In genomic region chr3:65811917-65812316, GRCh38 we compare ENCODE assay signal across 22 cellular contexts.
A peak's percentile ranks its signal among the peaks of the same experiment; 100 is the strongest.
DNase-seq lines count a peak whose midpoint lies in the region; ATAC-seq and TF ChIP-seq lines count a peak whose summit lies in the region.
"Had no signal": no experiment of that assay in that cellular context is flagged by ENCODE, and none has a peak within 500 bp of the region (broad histone marks: within the 10 kb centered on the region; RNA-seq: fewer than 3 reads in every experiment).

No MANE protein-coding gene starts in this region.

- no peaks in the 10 kb centered on the region for H3K9me3 ChIP-seq in WERI-Rb-1 (ENCODE audit: severe bottlenecking)
- H3K9me3 ChIP-seq in fibroblast of lung (ENCODE audit: control insufficient read depth, insufficient read depth, low read depth, low read length): no peaks in the 10 kb centered on the region
- H3K9me3 ChIP-seq: heart left ventricle, psoas muscle, tibial nerve had no signal

- H3K4me1 Mint-ChIP-seq in GM23338: peaks cover 44% of the 10 kb centered on the region
- H3K4me1 Mint-ChIP-seq in progenitor cell of endocrine pancreas (ENCODE audit: low read depth): peaks cover 39% of the 10 kb centered on the region

- H3K27me3 ChIP-seq in GM23338 (ENCODE audit: insufficient read depth): no peaks in the 10 kb centered on the region
- no peaks in the 10 kb centered on the region for H3K27me3 ChIP-seq in WERI-Rb-1 (ENCODE audit: insufficient read depth, low read depth, severe bottlenecking)
- H3K27me3 ChIP-seq in fibroblast of lung (ENCODE audit: control insufficient read depth, insufficient read depth, low read length): no peaks in the 10 kb centered on the region
- H3K27me3 ChIP-seq: foreskin keratinocyte, heart left ventricle, tibial nerve had no signal

- no peak overlapping the region for H3K4me3 Mint-ChIP-seq in GM23338
- no peak overlapping the region for H3K4me3 Mint-ChIP-seq in progenitor cell of endocrine pancreas (ENCODE audit: low read depth)
- H3K4me3 Mint-ChIP-seq: endodermal cell; T-helper 2 cell treated with Interferon-gamma antibody and Interleukin-4, amounts not matched to agents 5 μg/mL and 100 μg/mL, for 36 hours had no signal

- H3K4me3 ChIP-seq in GM23338: no peak overlapping the region
- H3K4me3 ChIP-seq in WERI-Rb-1 (ENCODE audit: low read depth, low read length): no peak overlapping the region
- no peak overlapping the region for H3K4me3 ChIP-seq in fibroblast of lung (replicated peaks in 1 of 4; ENCODE audit: control extremely low read depth in 1 of 4, insufficient read depth in 1 of 4, low read depth in 3 of 4, low read length in 4 of 4)
- H3K4me3 ChIP-seq: heart left ventricle, psoas muscle, tibial nerve had no signal

- H3K4me2 ChIP-seq in GM23338 (peak overlapping the region; percentile 15; the same call in 1 of the 2 replicates), fibroblast of lung (ENCODE audit: extremely low read depth, insufficient read depth, low read length) (no peak overlapping the region)

- H3K9me2 ChIP-seq in GM23338 (ENCODE audit: insufficient read depth): peaks cover 9% of the 10 kb centered on the region; the same call in 1 of the 2 replicates

- H3K27ac Mint-ChIP-seq in GM23338 (peak overlapping the region; percentile 2; the same call in 1 of the 2 replicates), progenitor cell of endocrine pancreas (peak overlapping the region; percentile 53)
- H3K27ac Mint-ChIP-seq: activated naive CD4-positive, alpha-beta T cell treated with anti-CD3 and anti-CD28 coated beads, Interleukin-2, amount 50 U/mL, for 72 hours; endodermal cell; T-helper 2 cell treated with Interferon-gamma antibody and Interleukin-4, amounts not matched to agents 5 μg/mL and 100 μg/mL, for 36 hours had no signal

- peaks cover 42% of the 10 kb centered on the region for H3K4me1 ChIP-seq in GM23338 (ENCODE audit: insufficient read depth)
- H3K4me1 ChIP-seq in fibroblast of lung (ENCODE audit: control insufficient read depth, extremely low read depth, insufficient read depth, low read length): no peaks in the 10 kb centered on the region
- H3K4me1 ChIP-seq: foreskin keratinocyte had no signal

- H4K20me1 ChIP-seq in GM23338 (replicated peaks; ENCODE audit: insufficient read depth) (peaks cover 16% of the 10 kb centered on the region; the same call in 1 of the 2 replicates), fibroblast of lung (ENCODE audit: control insufficient read depth, extremely low read depth, insufficient read depth, low read length) (no peaks in the 10 kb centered on the region)

- H3K27me3 Mint-ChIP-seq in GM23338 (ENCODE audit: insufficient read depth, low read depth, poor library complexity) (peaks cover 4% of the 10 kb centered on the region), progenitor cell of endocrine pancreas (no peaks in the 10 kb centered on the region)

- no peak overlapping the region for H3K9ac ChIP-seq in fibroblast of lung (ENCODE audit: insufficient read depth, low read length)

- ATAC-seq in GM23338 (no peak), GM18868 (IDR thresholded peaks at IDR 0.05; ENCODE audit: unreplicated experiment) (no peak)
- ATAC-seq in stimulated activated naive CD8-positive, alpha-beta T cell treated with anti-CD3 and anti-CD28 coated beads, Interleukin-15, Interleukin-2, amounts not matched to agents 100 U/mL and 50 U/mL, for 24 hours: no peak
- ATAC-seq: activated naive CD4-positive, alpha-beta T cell treated with anti-CD3 and anti-CD28 coated beads, Interleukin-2, amount 50 U/mL, for 72 hours; PC-3 had no signal

- H3K9me3 Mint-ChIP-seq in GM23338 (no peaks in the 10 kb centered on the region), progenitor cell of endocrine pancreas (ENCODE audit: low read depth) (no peaks in the 10 kb centered on the region)
- H3K9me3 Mint-ChIP-seq: endodermal cell; T-helper 2 cell treated with Interferon-gamma antibody and Interleukin-4, amounts not matched to agents 5 μg/mL and 100 μg/mL, for 36 hours had no signal

- TF ChIP-seq CTCF in GM23338 (conservative IDR thresholded peaks at IDR 0.05; ENCODE audit: low read depth in 2 of 2) (no peak), WERI-Rb-1 (IDR thresholded peaks at IDR 0.05; ENCODE audit: low read depth, low read length) (no peak), fibroblast of lung (conservative IDR thresholded peaks at IDR 0.05 in 1 of 2, IDR thresholded peaks at IDR 0.05 in 1 of 2; ENCODE audit: low read depth in 1 of 2, low read length in 2 of 2) (no peak), progenitor cell of endocrine pancreas (IDR thresholded peaks at IDR 0.05; ENCODE audit: unreplicated experiment) (no peak)

- H3F3A ChIP-seq in GM23338 (replicated peaks; ENCODE audit: low read depth): no peaks in the 10 kb centered on the region

- H3K36me3 ChIP-seq in GM23338 (ENCODE audit: insufficient read depth) (no peaks in the 10 kb centered on the region), WERI-Rb-1 (no peaks in the 10 kb centered on the region), fibroblast of lung (ENCODE audit: control insufficient read depth, insufficient read depth, low read length) (no peaks in the 10 kb centered on the region)
- H3K36me3 ChIP-seq: heart left ventricle, tibial nerve had no signal

- H3K27ac ChIP-seq in GM23338 (ENCODE audit: low read depth) (no peak overlapping the region), WERI-Rb-1 (no peak overlapping the region), fibroblast of lung (ENCODE audit: insufficient read depth, low read length) (no peak overlapping the region)
- H3K27ac ChIP-seq: foreskin keratinocyte, heart left ventricle, psoas muscle, tibial nerve had no signal

- H3K36me3 Mint-ChIP-seq in GM23338 (ENCODE audit: low read depth): no peaks in the 10 kb centered on the region
- H3K36me3 Mint-ChIP-seq in progenitor cell of endocrine pancreas (ENCODE audit: insufficient read depth): peaks cover 8% of the 10 kb centered on the region
- H3K36me3 Mint-ChIP-seq: activated naive CD4-positive, alpha-beta T cell treated with anti-CD3 and anti-CD28 coated beads, Interleukin-2, amount 50 U/mL, for 72 hours had no signal

- DNase-seq in GM23338 (ENCODE audit: low spot score): no peak
- peak; percentile 11 for DNase-seq in WERI-Rb-1
- DNase-seq in fibroblast of lung (ENCODE audit: low read depth in 2 of 2): peak; percentile 11 to 48
- DNase-seq in progenitor cell of endocrine pancreas (ENCODE audit: low spot score, unreplicated experiment): no peak
- DNase-seq in stimulated activated naive CD8-positive, alpha-beta T cell treated with anti-CD3 and anti-CD28 coated beads, Interleukin-15, Interleukin-2, amounts not matched to agents 100 U/mL and 50 U/mL, for 24 hours: no peak
- DNase-seq in stimulated activated naive CD4-positive, alpha-beta T cell treated with Interleukin-2 at 50 U/mL for 16 hours (lab: John Stamatoyannopoulos, UW): no peak
- DNase-seq: activated T-cell treated with anti-CD3 and anti-CD28 coated beads for 4 hours; COR-L47; endodermal cell; foreskin keratinocyte; kidney; MV-4-11; NCI-H1694; NCI-H524; PC-3; stimulated activated CD4-positive, alpha-beta T cell treated with anti-CD3 and anti-CD28 coated beads, Interleukin-4, amount 100 ng/mL, for 24 hours had no signal

- H2AFZ ChIP-seq in GM23338 (no peak overlapping the region), fibroblast of lung (ENCODE audit: low read length) (no peak overlapping the region)

- H3K79me2 ChIP-seq in GM23338 (replicated peaks; ENCODE audit: insufficient read depth): peaks cover 9% of the 10 kb centered on the region
- no peaks in the 10 kb centered on the region for H3K79me2 ChIP-seq in fibroblast of lung (ENCODE audit: control insufficient read depth, insufficient read depth, low read length)

TF ChIP-seq in GM23338, 12 proteins besides CTCF, POLR2A, EP300 and RAD21 (continues in another document):
- TF ChIP-seq STAT1 (IDR thresholded peaks at IDR 0.05; ENCODE audit: unreplicated experiment) (no peak), CREB1 (CRISPR knock-in tag; IDR thresholded peaks at IDR 0.05; ENCODE audit: low read depth) (no peak), EZH2phosphoT487 (IDR thresholded peaks at IDR 0.05; ENCODE audit: unreplicated experiment) (no peak), EZH2 (IDR thresholded peaks at IDR 0.05; ENCODE audit: low read depth, unreplicated experiment) (no peak), JUNB (IDR thresholded peaks at IDR 0.05; ENCODE audit: unreplicated experiment) (no peak), ZNF114 (CRISPR knock-in tag; IDR thresholded peaks at IDR 0.05) (no peak), NANOG (IDR thresholded peaks at IDR 0.05; ENCODE audit: borderline replicate concordance) (no peak)

Comparison
In these comparisons a context has a peak if more than half of its experiments do, and no peak if none do; other contexts are left out.
1. DNase-seq: peak in WERI-Rb-1 (single experiment) and fibroblast of lung (2 of 2); none in GM23338 (single experiment), progenitor cell of endocrine pancreas (single experiment), stimulated activated naive CD8-positive, alpha-beta T cell treated with anti-CD3 and anti-CD28 coated beads, Interleukin-15, Interleukin-2, amounts not matched to agents 100 U/mL and 50 U/mL, for 24 hours (single experiment) and stimulated activated naive CD4-positive, alpha-beta T cell treated with Interleukin-2 at 50 U/mL for 16 hours (single experiment).